12 cellular contexts compared by ENCODE assay signal in the genomic region with DNA sequence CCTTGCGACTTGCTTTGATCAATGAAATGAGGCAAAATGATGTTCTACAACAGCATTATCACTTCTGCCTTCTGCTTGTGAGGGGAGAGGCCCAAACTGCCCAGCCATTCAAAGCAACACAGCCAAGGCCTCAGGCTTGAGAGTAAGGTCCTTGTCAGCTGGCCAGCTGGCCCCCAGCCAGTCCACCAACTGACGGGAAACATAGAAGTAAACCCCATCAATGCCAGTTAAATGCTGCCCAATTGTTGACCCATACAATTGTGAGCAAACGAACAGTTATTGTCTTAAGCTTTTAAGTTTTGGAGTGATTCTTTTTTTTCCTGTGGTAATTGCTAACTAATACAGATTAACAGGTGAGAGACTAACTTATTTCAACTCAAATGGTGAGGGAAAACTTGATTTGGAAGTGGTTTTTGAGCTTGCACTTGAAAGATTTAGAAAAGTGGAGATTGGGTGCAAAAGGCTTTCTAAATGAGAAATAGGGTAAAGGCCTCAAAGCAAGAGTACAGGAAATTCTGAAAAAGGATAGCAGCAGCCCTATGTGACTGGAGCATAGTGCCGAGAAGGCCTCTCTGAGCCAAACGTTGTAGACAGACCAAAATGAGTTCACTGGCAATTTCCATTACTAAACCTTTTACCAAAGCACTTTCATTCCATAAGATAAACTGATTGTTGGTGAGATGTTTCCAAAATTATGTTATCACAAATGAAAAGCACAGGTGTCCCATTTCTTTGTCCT.
A peak's percentile ranks its signal among the peaks of the same experiment; 100 is the strongest.
DNase-seq lines count a peak whose midpoint lies in the region; ATAC-seq and TF ChIP-seq lines count a peak whose summit lies in the region.
"Had no signal": no experiment of that assay in that cellular context is flagged by ENCODE, and none has a peak within 500 bp of the region (broad histone marks: within the 10 kb centered on the region; RNA-seq: fewer than 3 reads in every experiment).

No MANE protein-coding gene starts in this region.

- TF ChIP-seq CTCF in brain (conservative IDR thresholded peaks at IDR 0.05) (no peak), left lung (IDR thresholded peaks at IDR 0.05) (no peak), tibial nerve (IDR thresholded peaks at IDR 0.05) (no peak)

- H3K4me1 ChIP-seq in left lung (peaks cover 5 to 6% of the 10 kb centered on the region in 2 donors), tibial nerve (peaks cover 0 to 19% (median 0%) of the 10 kb centered on the region in 4 donors)

- no peaks in the 10 kb centered on the region for H3K9me3 ChIP-seq in left lung
- H3K9me3 ChIP-seq in tibial nerve: no peaks in the 10 kb centered on the region

- DNase-seq in NCI-H1417 (lab: John Stamatoyannopoulos, UW): peak in 2 of 3 experiments; percentile 32 to 74
- no peak for DNase-seq in NCI-H1417 treated with DMSO at 0.1 percent for 48 hours (lab: John Stamatoyannopoulos, UW)
- DNase-seq in left lung: peak; percentile 77 to 85
- peak; percentile 29 to 57 for DNase-seq in tibial nerve (ENCODE audit: low spot score in 2 of 2)
- DNase-seq in GM19238 (ENCODE audit: insufficient read length, low spot score): no peak
- no peak for DNase-seq in activated naive CD4-positive, alpha-beta T cell treated with Interleukin-2 at 50 U/mL for 16 hours
- DNase-seq in NCI-H128 (lab: John Stamatoyannopoulos, UW; ENCODE audit: unreplicated experiment): no peak
- DNase-seq: activated CD8-positive, alpha-beta memory T cell treated with anti-CD3 and anti-CD28 coated beads for 24 hours; GF-D8; glutamatergic neuron had no signal

- no peaks in the 10 kb centered on the region for H3K36me3 Mint-ChIP-seq in brain

- H3K4me1 Mint-ChIP-seq in brain: peaks cover 43% of the 10 kb centered on the region

- H3K4me3 Mint-ChIP-seq in brain: peak overlapping the region in 1 of 5 experiments; percentile 17

- 32 to 42% methylated on average over 5 of the region's 5 CpGs for WGBS in tibial nerve, 2 donors

- intact Hi-C loops in left lung (cut with DNase I): no loop called here

- H3K9me3 Mint-ChIP-seq in brain: peaks cover 0 to 3% (median 0%) of the 10 kb centered on the region in 5 experiments

- H3K4me3 ChIP-seq in left lung (no peak overlapping the region), tibial nerve (no peak overlapping the region)

- TF ChIP-seq POLR2A in tibial nerve (IDR thresholded peaks at IDR 0.05): no peak

- peak in 1 of 2 donors; percentile 38 for TF ChIP-seq EP300 in tibial nerve (IDR thresholded peaks at IDR 0.05)

- no peaks in the 10 kb centered on the region for H3K27me3 ChIP-seq in left lung
- H3K27me3 ChIP-seq in tibial nerve: no peaks in the 10 kb centered on the region

- H3K27me3 Mint-ChIP-seq in brain: peaks cover 20% of the 10 kb centered on the region

- H3K36me3 ChIP-seq in left lung: no peaks in the 10 kb centered on the region
- H3K36me3 ChIP-seq in tibial nerve: no peaks in the 10 kb centered on the region

- peak overlapping the region in 4 of 5 experiments; percentile 64 to 97 (median 89) for H3K27ac Mint-ChIP-seq in brain

- peak; percentile 73 for ATAC-seq in left lung

- peak overlapping the region in 1 of 2 donors; percentile 46 for H3K27ac ChIP-seq in left lung
- H3K27ac ChIP-seq in tibial nerve: peak overlapping the region in 2 of 4 donors; percentile 40 to 76
- H3K27ac ChIP-seq: KMS-11 had no signal

Comparison
In these comparisons a context has a peak if more than half of its experiments do, and no peak if none do; other contexts are left out.
1. DNase-seq: peak in NCI-H1417 (2 of 3), left lung (2 of 2) and tibial nerve (2 of 2); none in NCI-H1417 treated with DMSO at 0.1 percent for 48 hours (single experiment), GM19238 (single experiment), activated naive CD4-positive, alpha-beta T cell treated with Interleukin-2 at 50 U/mL for 16 hours (single experiment) and NCI-H128 (single experiment).